9 cellular contexts compared by ENCODE assay signal in the genomic region with DNA sequence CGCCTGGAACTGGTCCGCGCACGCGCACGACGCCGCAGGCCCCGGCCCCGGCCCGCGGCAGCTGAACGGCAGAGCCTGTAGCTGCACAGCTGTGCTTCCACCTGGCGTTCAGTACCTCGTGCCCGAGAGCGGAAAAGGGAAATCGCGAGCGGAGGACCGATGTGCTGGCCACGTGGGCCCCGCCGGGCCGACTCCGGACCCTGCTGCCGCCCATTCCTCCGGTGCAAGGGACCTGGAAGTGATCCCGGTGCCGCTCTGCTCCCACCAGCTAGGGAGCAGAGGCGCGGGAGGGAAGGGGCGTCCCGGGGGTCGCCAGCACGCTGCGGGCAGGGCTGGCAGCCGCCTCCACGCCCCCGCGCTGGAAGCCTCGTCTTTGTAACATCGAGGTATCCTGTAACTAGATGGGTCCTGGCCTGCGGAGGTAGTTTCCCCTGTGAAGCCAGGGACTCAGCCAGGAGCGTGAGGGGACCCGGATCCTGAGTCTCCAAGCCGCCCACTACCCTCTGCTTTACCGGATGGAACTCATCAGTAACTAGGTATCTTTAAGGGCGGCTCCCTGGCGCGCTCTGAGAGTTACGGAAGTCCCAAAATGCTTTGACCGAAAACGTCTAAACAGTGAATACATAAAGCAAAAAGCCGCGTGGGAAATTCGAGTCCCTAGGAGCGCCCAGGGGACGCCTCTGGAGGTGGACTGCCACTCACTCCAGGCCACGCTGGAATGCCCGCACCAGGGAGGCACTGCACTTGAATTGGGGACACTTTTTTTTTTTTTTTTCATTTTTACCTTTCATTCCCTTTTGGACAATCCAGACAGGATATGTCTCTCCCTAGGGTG. TPM values are rescaled to one million over a fixed set of nuclear protein-coding genes. Genes with fewer than 3 reads are reported as not detected.
A peak's percentile ranks its signal among the peaks of the same experiment; 100 is the strongest.
DNase-seq lines count a peak whose midpoint lies in the region; ATAC-seq, FAIRE-seq and TF ChIP-seq lines count a peak whose summit lies in the region.
"Had no signal": no experiment of that assay in that cellular context is flagged by ENCODE, and none has a peak within 500 bp of the region (broad histone marks: within the 10 kb centered on the region; RNA-seq: fewer than 3 reads in every experiment).

No MANE protein-coding gene starts in this region.

- peak overlapping the region; percentile 79 for H3K9ac ChIP-seq in mesendoderm (ENCODE audit: low read length)

- no peak overlapping the region for H2BK120ac ChIP-seq in mesendoderm (ENCODE audit: low read depth, low read length)

- H3K4ac ChIP-seq in mesendoderm (ENCODE audit: low read depth, low read length), result peak overlapping the region; percentile 76

- H3K27me3 ChIP-seq in mesendoderm (ENCODE audit: insufficient read depth, low read length, poor library complexity), result no peaks in the 10 kb centered on the region

- no peak overlapping the region for H2AK5ac ChIP-seq in mesendoderm (ENCODE audit: low read length)

- DNase-seq in A549 (ENCODE audit: low read depth in 1 of 2, low spot score in 1 of 2), result peak; percentile 90 to 92
- DNase-seq in NCI-H345 treated with DMSO at 0.1 percent for 48 hours (lab: John Stamatoyannopoulos, UW; ENCODE audit: unreplicated experiment), result peak; percentile 96
- peak; percentile 90 for DNase-seq in activated CD4-positive, CD25-positive, alpha-beta regulatory T cell treated with anti-CD3 and anti-CD28 coated beads, Interleukin-2, amount 50 U/mL, for 72 hours
- peak; percentile 8 to 87 for DNase-seq in dermis microvascular lymphatic vessel endothelial cell (ENCODE audit: low read depth in 2 of 2)
- DNase-seq in mesendoderm, result peak; percentile 95
- peak; percentile 79 for DNase-seq in stimulated activated CD8-positive, alpha-beta memory T cell treated with anti-CD3 and anti-CD28 coated beads, Interleukin-15, amount 100 ng/mL, for 1 hour (ENCODE audit: low read depth)

- H3K4me3 ChIP-seq in A549 (peak overlapping the region; percentile 78), mesendoderm (ENCODE audit: low read length) (peak overlapping the region; percentile 5)

- H3K79me1 ChIP-seq in mesendoderm (ENCODE audit: low read length), result peaks cover 2% of the 10 kb centered on the region

- 48% methylated on average over 37 of the region's 61 CpGs for WGBS in A549 (ENCODE audit: missing lambda C conversion rate)
- no CpG with 5 or more reads among the region's 61 CpGs for WGBS in mesendoderm (ENCODE audit: extremely low coverage, insufficient coverage, low lambda C conversion rate)

- H2BK5ac ChIP-seq in mesendoderm (ENCODE audit: low read length), result peak overlapping the region; percentile 14

- peak; percentile 7 to 33; a peak in 1 of 5 replicates for TF ChIP-seq RAD21 in A549 (conservative IDR thresholded peaks at IDR 0.05 in 1 of 2, IDR thresholded peaks at IDR 0.05 in 1 of 2)

- POLR2A ChIA-PET in A549 (lab: Yijun Ruan, JAX), result interaction anchor here (0.6 to 3.0 kb wide), 14 partner anchors 10 to 606 kb away, joined by 3 to 24 read pairs (median 4); a partner anchor contains a TSS

- no peaks in the 10 kb centered on the region for H3K9me3 ChIP-seq in A549

- peak overlapping the region; percentile 87 for H3K56ac ChIP-seq in mesendoderm (ENCODE audit: low read length)

- H3K79me2 ChIP-seq in mesendoderm (ENCODE audit: control insufficient read depth, insufficient read depth, low read length), result peaks cover 13% of the 10 kb centered on the region

- TF ChIP-seq CTCF in A549 (IDR thresholded peaks at IDR 0.05), result 0 out of 3 replicates have a peak, but pooled peaks have one; percentile 27

- H3K18ac ChIP-seq in mesendoderm (ENCODE audit: low read length), result peak overlapping the region; percentile 52

- H4K5ac ChIP-seq in mesendoderm (ENCODE audit: low read length), result no peak overlapping the region

- ATAC-seq in A549 (peak; percentile 55 to 58), GM18873 (IDR thresholded peaks at IDR 0.05; ENCODE audit: low FRiP score, unreplicated experiment) (peak; percentile 59), HG03135 (IDR thresholded peaks at IDR 0.05; ENCODE audit: unreplicated experiment) (peak; percentile 54)

- no peak for TF ChIP-seq EP300 in A549 (IDR thresholded peaks at IDR 0.05)

- no peaks in the 10 kb centered on the region for H3K36me3 ChIP-seq in mesendoderm (ENCODE audit: control insufficient read depth, insufficient read depth, low read length)

- H4K8ac ChIP-seq in mesendoderm (ENCODE audit: low read depth, low read length), result peak overlapping the region; percentile 95

- FAIRE-seq in A549 (lab: Jason Lieb, UNC), result no peak
- FAIRE-seq: G401.6 had no signal

- H3K4me2 ChIP-seq in A549 (peak overlapping the region; percentile 92), mesendoderm (ENCODE audit: low read length) (peak overlapping the region; percentile 35)

- no peak overlapping the region for H2BK15ac ChIP-seq in mesendoderm (replicated peaks; ENCODE audit: low read depth)

- peaks cover 62% of the 10 kb centered on the region for H3K4me1 ChIP-seq in A549
- peaks cover 3% of the 10 kb centered on the region for H3K4me1 ChIP-seq in mesendoderm (ENCODE audit: control insufficient read depth, low read depth, low read length)

- CTCF ChIA-PET in A549 (lab: Yijun Ruan, JAX), result interaction anchor here (0.6 to 6.7 kb wide), 19 partner anchors 10 to 376 kb away, joined by 3 to 74 read pairs (median 3); no protein-coding TSS in a partner anchor

- H3K27ac ChIP-seq in A549 (peak overlapping the region; percentile 90 to 98), mesendoderm (ENCODE audit: low read depth, low read length) (peak overlapping the region; percentile 56)

- TF ChIP-seq POLR2A in A549 (IDR thresholded peaks at IDR 0.05; ENCODE audit: low read length), result peak; percentile 76

- H3K23ac ChIP-seq in mesendoderm (ENCODE audit: low read length), result no peak overlapping the region

TF ChIP-seq in A549, 52 proteins besides CTCF, POLR2A, EP300 and RAD21 (continues in another document):
- no peak for TF ChIP-seq CEBPB (IDR thresholded peaks at IDR 0.05)
- no peak; the same call in 1 of the 2 replicates for TF ChIP-seq GATA3 (IDR thresholded peaks at IDR 0.05; ENCODE audit: borderline replicate concordance)
- TF ChIP-seq, protein P1, sequence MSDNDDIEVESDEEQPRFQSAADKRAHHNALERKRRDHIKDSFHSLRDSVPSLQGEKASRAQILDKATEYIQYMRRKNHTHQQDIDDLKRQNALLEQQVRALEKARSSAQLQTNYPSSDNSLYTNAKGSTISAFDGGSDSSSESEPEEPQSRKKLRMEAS (IDR thresholded peaks at IDR 0.05), result peak; percentile 99
- no peak for TF ChIP-seq EHMT2 (IDR thresholded peaks at IDR 0.05; ENCODE audit: low read depth)
- peak; percentile 69; the same call in 1 of the 2 replicates for TF ChIP-seq TP53 (CRISPR knock-in tag; IDR thresholded peaks at IDR 0.05)
- no peak for TF ChIP-seq RCOR1 (IDR thresholded peaks at IDR 0.05; ENCODE audit: low read depth, low read length)
- TF ChIP-seq, protein P2, sequence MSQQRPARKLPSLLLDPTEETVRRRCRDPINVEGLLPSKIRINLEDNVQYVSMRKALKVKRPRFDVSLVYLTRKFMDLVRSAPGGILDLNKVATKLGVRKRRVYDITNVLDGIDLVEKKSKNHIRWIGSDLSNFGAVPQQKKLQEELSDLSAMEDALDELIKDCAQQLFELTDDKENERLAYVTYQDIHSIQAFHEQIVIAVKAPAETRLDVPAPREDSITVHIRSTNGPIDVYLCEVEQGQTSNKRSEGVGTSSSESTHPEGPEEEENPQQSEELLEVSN (IDR thresholded peaks at IDR 0.05; ENCODE audit: borderline replicate concordance, low read depth), result peak; percentile 99
- TF ChIP-seq RFX5 (IDR thresholded peaks at IDR 0.05), result no peak
- TF ChIP-seq, protein P3, sequence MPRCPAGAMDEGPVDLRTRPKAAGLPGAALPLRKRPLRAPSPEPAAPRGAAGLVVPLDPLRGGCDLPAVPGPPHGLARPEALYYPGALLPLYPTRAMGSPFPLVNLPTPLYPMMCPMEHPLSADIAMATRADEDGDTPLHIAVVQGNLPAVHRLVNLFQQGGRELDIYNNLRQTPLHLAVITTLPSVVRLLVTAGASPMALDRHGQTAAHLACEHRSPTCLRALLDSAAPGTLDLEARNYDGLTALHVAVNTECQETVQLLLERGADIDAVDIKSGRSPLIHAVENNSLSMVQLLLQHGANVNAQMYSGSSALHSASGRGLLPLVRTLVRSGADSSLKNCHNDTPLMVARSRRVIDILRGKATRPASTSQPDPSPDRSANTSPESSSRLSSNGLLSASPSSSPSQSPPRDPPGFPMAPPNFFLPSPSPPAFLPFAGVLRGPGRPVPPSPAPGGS (IDR thresholded peaks at IDR 0.05), result no peak
- peak; percentile 62; the same call in 1 of the 2 replicates for TF ChIP-seq ZSCAN20 (CRISPR knock-in tag; IDR thresholded peaks at IDR 0.05)
- TF ChIP-seq MAZ (IDR thresholded peaks at IDR 0.05; ENCODE audit: borderline replicate concordance, low read depth, low read length), result 0 out of 2 replicates have a peak, but pooled peaks have one; percentile 4
- TF ChIP-seq MAFK (IDR thresholded peaks at IDR 0.05; ENCODE audit: partially characterized antibody), result no peak
- TF ChIP-seq, protein P4, sequence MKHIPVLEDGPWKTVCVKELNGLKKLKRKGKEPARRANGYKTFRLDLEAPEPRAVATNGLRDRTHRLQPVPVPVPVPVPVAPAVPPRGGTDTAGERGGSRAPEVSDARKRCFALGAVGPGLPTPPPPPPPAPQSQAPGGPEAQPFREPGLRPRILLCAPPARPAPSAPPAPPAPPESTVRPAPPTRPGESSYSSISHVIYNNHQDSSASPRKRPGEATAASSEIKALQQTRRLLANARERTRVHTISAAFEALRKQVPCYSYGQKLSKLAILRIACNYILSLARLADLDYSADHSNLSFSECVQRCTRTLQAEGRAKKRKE (CRISPR knock-in tag; IDR thresholded peaks at IDR 0.05; ENCODE audit: low read depth), result peak; percentile 98
- TF ChIP-seq, protein P5, sequence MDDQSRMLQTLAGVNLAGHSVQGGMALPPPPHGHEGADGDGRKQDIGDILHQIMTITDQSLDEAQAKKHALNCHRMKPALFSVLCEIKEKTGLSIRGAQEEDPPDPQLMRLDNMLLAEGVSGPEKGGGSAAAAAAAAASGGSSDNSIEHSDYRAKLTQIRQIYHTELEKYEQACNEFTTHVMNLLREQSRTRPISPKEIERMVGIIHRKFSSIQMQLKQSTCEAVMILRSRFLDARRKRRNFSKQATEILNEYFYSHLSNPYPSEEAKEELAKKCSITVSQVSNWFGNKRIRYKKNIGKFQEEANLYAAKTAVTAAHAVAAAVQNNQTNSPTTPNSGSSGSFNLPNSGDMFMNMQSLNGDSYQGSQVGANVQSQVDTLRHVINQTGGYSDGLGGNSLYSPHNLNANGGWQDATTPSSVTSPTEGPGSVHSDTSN (IDR thresholded peaks at IDR 0.05), result no peak

RNA-seq across cellular contexts. Expression of a gene that starts 0.7 kb away (rescaled TPM):
- 198 and 265 TPM in 2 replicates for polyA plus RNA-seq in A549 (2011; rRNA removed)
- 147 and 159 TPM in 2 replicates for polyA plus RNA-seq in A549 (2012; cell fraction: cytosol; rRNA removed)
- 84.5 and 165 TPM in 2 replicates for polyA plus RNA-seq in A549 (2012; cell fraction: nucleus; rRNA removed)
- polyA plus RNA-seq in A549 (2017; fragmentation: RNase III; extraction: RNeasy Plus Mini Kit Qiagen cat#74134 plus additional on column Dnase treatment), result 56.3 to 89.5 TPM (median 57.8 TPM) in 3 replicates
- 110 and 113 TPM in 2 replicates for polyA minus RNA-seq in A549 (2011; rRNA and poly(A)+ RNA removed)
- total RNA-seq in dermis microvascular lymphatic vessel endothelial cell, result 36.8 and 71.6 TPM in 2 replicates
- polyA plus RNA-seq in mesendoderm (2013, experiment 1 of 2), result 131 TPM
- 130 TPM for polyA plus RNA-seq in mesendoderm (2013, experiment 2 of 2)

Comparison
In these comparisons a context has a peak if more than half of its experiments do, and no peak if none do; other contexts are left out.
1. Peak in every context shown above with its lines: DNase-seq, ATAC-seq, H3K4me3 ChIP-seq and H3K27ac ChIP-seq.